ENCODE assay signal across 1 cellular context in the genomic region with DNA sequence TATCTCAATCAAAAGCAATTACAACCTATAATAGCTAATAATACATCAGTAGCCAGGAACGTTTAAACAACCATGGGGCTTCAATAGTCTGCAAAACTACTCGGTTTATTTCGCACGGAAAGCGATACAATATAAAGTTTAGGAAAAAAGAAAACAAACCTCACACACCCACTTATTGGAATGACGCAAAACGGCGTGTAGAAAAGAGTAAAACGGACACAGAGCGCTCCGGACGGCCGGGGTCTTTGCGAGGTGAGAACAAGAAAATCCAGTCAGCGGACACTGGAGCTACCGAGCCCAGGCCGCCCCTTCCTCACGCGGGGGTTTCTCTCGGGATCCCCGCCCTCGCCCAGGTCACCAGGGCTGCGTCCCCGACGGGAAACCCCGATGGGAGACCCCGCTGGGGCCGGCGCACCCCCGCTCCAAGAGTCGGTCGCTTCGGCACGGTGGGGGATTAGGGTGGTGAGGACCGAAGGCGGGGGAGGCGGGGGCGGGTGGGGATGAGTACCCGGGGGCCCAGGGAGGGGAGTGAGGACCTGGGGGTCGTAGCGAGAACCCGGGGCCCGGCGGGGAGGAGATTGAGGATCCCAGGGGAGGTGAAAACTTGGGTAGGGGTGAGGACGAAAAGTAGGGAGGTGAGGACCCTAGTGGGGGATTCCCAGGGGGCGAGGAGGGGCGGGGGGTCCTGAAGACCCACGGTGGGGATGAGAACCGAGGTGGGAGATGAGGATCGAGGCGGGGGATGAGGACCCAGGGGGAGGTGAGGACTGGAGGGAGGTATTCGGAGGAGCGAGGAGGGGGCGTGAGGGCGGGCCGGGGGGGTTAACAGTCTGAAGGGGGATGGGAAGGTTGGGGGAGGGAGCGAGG.
TF ChIP-seq lines count a peak whose summit lies in the region.

No MANE protein-coding gene starts in this region.

TF ChIP-seq in WTC11, 78 proteins besides CTCF, POLR2A, EP300 and RAD21 (continued from another document):
- TF ChIP-seq, protein P1, sequence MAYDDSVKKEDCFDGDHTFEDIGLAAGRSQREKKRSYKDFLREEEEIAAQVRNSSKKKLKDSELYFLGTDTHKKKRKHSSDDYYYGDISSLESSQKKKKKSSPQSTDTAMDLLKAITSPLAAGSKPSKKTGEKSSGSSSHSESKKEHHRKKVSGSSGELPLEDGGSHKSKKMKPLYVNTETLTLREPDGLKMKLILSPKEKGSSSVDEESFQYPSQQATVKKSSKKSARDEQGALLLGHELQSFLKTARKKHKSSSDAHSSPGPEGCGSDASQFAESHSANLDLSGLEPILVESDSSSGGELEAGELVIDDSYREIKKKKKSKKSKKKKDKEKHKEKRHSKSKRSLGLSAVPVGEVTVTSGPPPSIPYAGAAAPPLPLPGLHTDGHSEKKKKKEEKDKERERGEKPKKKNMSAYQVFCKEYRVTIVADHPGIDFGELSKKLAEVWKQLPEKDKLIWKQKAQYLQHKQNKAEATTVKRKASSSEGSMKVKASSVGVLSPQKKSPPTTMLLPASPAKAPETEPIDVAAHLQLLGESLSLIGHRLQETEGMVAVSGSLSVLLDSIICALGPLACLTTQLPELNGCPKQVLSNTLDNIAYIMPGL (CRISPR knock-in tag; IDR thresholded peaks at IDR 0.05), result no peak
- no peak for TF ChIP-seq SMAD3 (CRISPR knock-in tag; IDR thresholded peaks at IDR 0.05; ENCODE audit: borderline replicate concordance)
- no peak for TF ChIP-seq CREM (CRISPR knock-in tag; IDR thresholded peaks at IDR 0.05)
- TF ChIP-seq MYBL2 (CRISPR knock-in tag; IDR thresholded peaks at IDR 0.05), result no peak
- TF ChIP-seq, protein P2, sequence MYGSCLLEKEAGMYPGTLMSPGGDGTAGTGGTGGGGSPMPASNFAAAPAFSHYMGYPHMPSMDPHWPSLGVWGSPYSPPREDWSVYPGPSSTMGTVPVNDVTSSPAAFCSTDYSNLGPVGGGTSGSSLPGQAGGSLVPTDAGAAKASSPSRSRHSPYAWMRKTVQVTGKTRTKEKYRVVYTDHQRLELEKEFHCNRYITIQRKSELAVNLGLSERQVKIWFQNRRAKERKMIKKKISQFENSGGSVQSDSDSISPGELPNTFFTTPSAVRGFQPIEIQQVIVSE (CRISPR knock-in tag; IDR thresholded peaks at IDR 0.05; ENCODE audit: borderline replicate concordance), result no peak
- TF ChIP-seq FOXP1 (CRISPR knock-in tag; IDR thresholded peaks at IDR 0.05; ENCODE audit: borderline replicate concordance), result no peak
- TF ChIP-seq, protein P3, sequence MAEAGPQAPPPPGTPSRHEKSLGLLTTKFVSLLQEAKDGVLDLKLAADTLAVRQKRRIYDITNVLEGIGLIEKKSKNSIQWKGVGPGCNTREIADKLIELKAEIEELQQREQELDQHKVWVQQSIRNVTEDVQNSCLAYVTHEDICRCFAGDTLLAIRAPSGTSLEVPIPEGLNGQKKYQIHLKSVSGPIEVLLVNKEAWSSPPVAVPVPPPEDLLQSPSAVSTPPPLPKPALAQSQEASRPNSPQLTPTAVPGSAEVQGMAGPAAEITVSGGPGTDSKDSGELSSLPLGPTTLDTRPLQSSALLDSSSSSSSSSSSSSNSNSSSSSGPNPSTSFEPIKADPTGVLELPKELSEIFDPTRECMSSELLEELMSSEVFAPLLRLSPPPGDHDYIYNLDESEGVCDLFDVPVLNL (CRISPR knock-in tag; IDR thresholded peaks at IDR 0.05; ENCODE audit: borderline replicate concordance, low read depth), result no peak
- no peak for TF ChIP-seq GTF2I (CRISPR knock-in tag; conservative IDR thresholded peaks at IDR 0.05)
